Comparison of ENCODE assay signal across 15 cellular contexts in the genomic region with DNA sequence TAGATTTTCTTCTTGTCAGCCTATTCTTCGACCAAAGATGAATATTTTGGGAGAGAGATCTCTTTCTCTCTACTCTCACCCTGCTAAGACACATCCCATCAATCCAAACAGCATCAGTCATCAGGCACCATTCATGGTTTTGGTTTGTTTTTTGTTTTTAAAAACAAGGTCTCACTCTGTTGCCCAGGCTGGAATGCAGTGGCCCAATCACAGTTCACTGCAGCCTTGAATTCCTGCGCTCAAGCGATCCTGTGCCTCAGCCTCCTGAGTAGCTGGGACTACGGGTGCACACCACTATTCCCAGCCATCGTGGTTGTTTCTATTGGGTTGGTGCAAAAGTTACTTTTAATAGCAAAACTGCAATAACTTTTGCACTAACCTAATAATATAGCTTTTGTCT. TPM values are rescaled to one million over a fixed set of nuclear protein-coding genes. Genes with fewer than 3 reads are reported as not detected.
A peak's percentile ranks its signal among the peaks of the same experiment; 100 is the strongest.
DNase-seq lines count a peak whose midpoint lies in the region; ATAC-seq and TF ChIP-seq lines count a peak whose summit lies in the region.
"Had no signal": no experiment of that assay in that cellular context is flagged by ENCODE, and none has a peak within 500 bp of the region (broad histone marks: within the 10 kb centered on the region; RNA-seq: fewer than 3 reads in every experiment).

No MANE protein-coding gene starts in this region.

- no peak overlapping the region for H3K4me3 Mint-ChIP-seq in GM23338
- H3K4me3 Mint-ChIP-seq: CD14-positive monocyte; CD8-positive, alpha-beta T cell; H9 had no signal

- H3K4me2 ChIP-seq in GM23338 = no peak overlapping the region
- H3K4me2 ChIP-seq in Loucy (ENCODE audit: low read depth, low read length, poor library complexity, severe bottlenecking) = no peak overlapping the region
- H3K4me2 ChIP-seq in hepatocyte = no peak overlapping the region

- H3K4me3 ChIP-seq in GM23338 = no peak overlapping the region
- H3K4me3 ChIP-seq in Loucy (ENCODE audit: low read length, poor library complexity, severe bottlenecking) = no peak overlapping the region
- H3K4me3 ChIP-seq in hepatocyte = no peak overlapping the region
- H3K4me3 ChIP-seq: A549, GM23248, K562 had no signal

- no peaks in the 10 kb centered on the region for H3F3A ChIP-seq in GM23338 (replicated peaks; ENCODE audit: low read depth)
- H3F3A ChIP-seq in Loucy (ENCODE audit: low read depth) = no peaks in the 10 kb centered on the region

- H2AFZ ChIP-seq in GM23338 = 0 out of 2 replicates have a peak overlapping the region, but pooled peaks have one; percentile 48
- H2AFZ ChIP-seq in Loucy (ENCODE audit: low read length) = peak overlapping the region; percentile 46; the same call in 1 of the 2 replicates
- H2AFZ ChIP-seq in hepatocyte = no peak overlapping the region
- H2AFZ ChIP-seq: GM23248 had no signal

- TF ChIP-seq CTCF in GM23338 (conservative IDR thresholded peaks at IDR 0.05; ENCODE audit: low read depth in 2 of 2) = no peak
- no peak for TF ChIP-seq CTCF in Loucy (conservative IDR thresholded peaks at IDR 0.05; ENCODE audit: low read length)
- TF ChIP-seq CTCF in hepatocyte (IDR thresholded peaks at IDR 0.05; ENCODE audit: poor library complexity) = no peak

- no peaks in the 10 kb centered on the region for H3K36me3 Mint-ChIP-seq in GM23338 (ENCODE audit: low read depth)
- H3K36me3 Mint-ChIP-seq: CD14-positive monocyte; CD8-positive, alpha-beta T cell had no signal

- H3K9ac ChIP-seq in Loucy (ENCODE audit: low read depth, low read length, poor library complexity, severe bottlenecking) = no peak overlapping the region
- H3K9ac ChIP-seq: GM23248 had no signal

- H3K9me3 Mint-ChIP-seq in GM23338 = no peaks in the 10 kb centered on the region
- H3K9me3 Mint-ChIP-seq: CD14-positive monocyte; CD8-positive, alpha-beta T cell; H9 had no signal

- H3K27ac Mint-ChIP-seq in GM23338 = no peak overlapping the region
- H3K27ac Mint-ChIP-seq: CD14-positive monocyte; CD8-positive, alpha-beta T cell; H9 had no signal

- H3K36me3 ChIP-seq in GM23338 (ENCODE audit: insufficient read depth) = no peaks in the 10 kb centered on the region
- no peaks in the 10 kb centered on the region for H3K36me3 ChIP-seq in Loucy (ENCODE audit: insufficient read depth, low read length)
- H3K36me3 ChIP-seq in hepatocyte (replicated peaks; ENCODE audit: insufficient read depth, low read depth) = no peaks in the 10 kb centered on the region

- H3K79me2 ChIP-seq in GM23338 (replicated peaks; ENCODE audit: insufficient read depth) = no peaks in the 10 kb centered on the region
- no peaks in the 10 kb centered on the region for H3K79me2 ChIP-seq in Loucy (ENCODE audit: insufficient read depth, low read length)
- H3K79me2 ChIP-seq in hepatocyte = no peaks in the 10 kb centered on the region

- H3K9me3 ChIP-seq in Loucy (ENCODE audit: insufficient read depth, low read depth, low read length) = no peaks in the 10 kb centered on the region
- no peaks in the 10 kb centered on the region for H3K9me3 ChIP-seq in hepatocyte (ENCODE audit: low read depth)
- H3K9me3 ChIP-seq: A549 had no signal

- H3K27me3 Mint-ChIP-seq in GM23338 (ENCODE audit: insufficient read depth, low read depth, poor library complexity) = no peaks in the 10 kb centered on the region

- H3K4me1 Mint-ChIP-seq in GM23338 = no peaks in the 10 kb centered on the region
- H3K4me1 Mint-ChIP-seq: H9 had no signal

- no peaks in the 10 kb centered on the region for H3K4me1 ChIP-seq in GM23338 (ENCODE audit: insufficient read depth)
- peaks cover 6% of the 10 kb centered on the region for H3K4me1 ChIP-seq in Loucy (ENCODE audit: insufficient read depth, low read length, poor library complexity, severe bottlenecking)
- peaks cover 15% of the 10 kb centered on the region for H3K4me1 ChIP-seq in hepatocyte (ENCODE audit: insufficient read depth)
- H3K4me1 ChIP-seq: A549 had no signal

- 96% methylated on average over 5 of the region's 5 CpGs for WGBS in hepatocyte (ENCODE audit: low lambda C conversion rate, missing lambda C conversion rate)

- no peaks in the 10 kb centered on the region for H3K27me3 ChIP-seq in GM23338 (ENCODE audit: insufficient read depth)
- H3K27me3 ChIP-seq in Loucy (ENCODE audit: insufficient read depth, low read length, poor library complexity, severe bottlenecking) = no peaks in the 10 kb centered on the region
- no peaks in the 10 kb centered on the region for H3K27me3 ChIP-seq in hepatocyte

- ATAC-seq in GM23338 = no peak
- no peak for ATAC-seq in GM18873 (IDR thresholded peaks at IDR 0.05; ENCODE audit: low FRiP score, unreplicated experiment)
- ATAC-seq: A549; CD8-positive, alpha-beta T cell; K562 had no signal

- no peaks in the 10 kb centered on the region for H3K9me2 ChIP-seq in GM23338 (ENCODE audit: insufficient read depth)
- H3K9me2 ChIP-seq in Loucy (replicated peaks; ENCODE audit: low read depth, low read length) = no peaks in the 10 kb centered on the region
- H3K9me2 ChIP-seq in hepatocyte (replicated peaks; ENCODE audit: insufficient read depth) = no peaks in the 10 kb centered on the region

- DNase-seq in GM23338 (ENCODE audit: low spot score) (no peak), iris pigment epithelial cell (ENCODE audit: low read depth) (peak; percentile 30), renal cortical epithelial cell (ENCODE audit: low read depth) (peak; percentile 35), substantia nigra (lab: John Stamatoyannopoulos, UW) (no peak), hepatocyte (ENCODE audit: low spot score) (no peak)
- DNase-seq in stimulated activated CD4-positive, alpha-beta T cell treated with anti-CD3 and anti-CD28 coated beads, Interleukin-15, amount 100 ng/mL, for 24 hours = no peak
- DNase-seq: CD8-positive, alpha-beta T cell; COR-L47; GM23248; H9 had no signal

- H4K20me1 ChIP-seq in GM23338 (replicated peaks; ENCODE audit: insufficient read depth) (no peaks in the 10 kb centered on the region), Loucy (ENCODE audit: insufficient read depth, low read length, poor library complexity, severe bottlenecking) (no peaks in the 10 kb centered on the region), hepatocyte (ENCODE audit: insufficient read depth, poor library complexity, severe bottlenecking) (no peaks in the 10 kb centered on the region)

- no peak overlapping the region for H3K27ac ChIP-seq in GM23338 (ENCODE audit: low read depth)
- H3K27ac ChIP-seq in substantia nigra (ENCODE audit: low read depth, low read length, poor library complexity, severe bottlenecking) = no peak overlapping the region
- no peak overlapping the region for H3K27ac ChIP-seq in hepatocyte
- H3K27ac ChIP-seq: A549, GM23248 had no signal

TF ChIP-seq in GM23338, 12 proteins besides CTCF, POLR2A, EP300 and RAD21:
- TF ChIP-seq STAT1 (IDR thresholded peaks at IDR 0.05; ENCODE audit: unreplicated experiment) = no peak
- TF ChIP-seq JUNB (IDR thresholded peaks at IDR 0.05; ENCODE audit: unreplicated experiment) = no peak
- no peak for TF ChIP-seq EZH2 (IDR thresholded peaks at IDR 0.05; ENCODE audit: low read depth, unreplicated experiment)
- TF ChIP-seq, protein P1, sequence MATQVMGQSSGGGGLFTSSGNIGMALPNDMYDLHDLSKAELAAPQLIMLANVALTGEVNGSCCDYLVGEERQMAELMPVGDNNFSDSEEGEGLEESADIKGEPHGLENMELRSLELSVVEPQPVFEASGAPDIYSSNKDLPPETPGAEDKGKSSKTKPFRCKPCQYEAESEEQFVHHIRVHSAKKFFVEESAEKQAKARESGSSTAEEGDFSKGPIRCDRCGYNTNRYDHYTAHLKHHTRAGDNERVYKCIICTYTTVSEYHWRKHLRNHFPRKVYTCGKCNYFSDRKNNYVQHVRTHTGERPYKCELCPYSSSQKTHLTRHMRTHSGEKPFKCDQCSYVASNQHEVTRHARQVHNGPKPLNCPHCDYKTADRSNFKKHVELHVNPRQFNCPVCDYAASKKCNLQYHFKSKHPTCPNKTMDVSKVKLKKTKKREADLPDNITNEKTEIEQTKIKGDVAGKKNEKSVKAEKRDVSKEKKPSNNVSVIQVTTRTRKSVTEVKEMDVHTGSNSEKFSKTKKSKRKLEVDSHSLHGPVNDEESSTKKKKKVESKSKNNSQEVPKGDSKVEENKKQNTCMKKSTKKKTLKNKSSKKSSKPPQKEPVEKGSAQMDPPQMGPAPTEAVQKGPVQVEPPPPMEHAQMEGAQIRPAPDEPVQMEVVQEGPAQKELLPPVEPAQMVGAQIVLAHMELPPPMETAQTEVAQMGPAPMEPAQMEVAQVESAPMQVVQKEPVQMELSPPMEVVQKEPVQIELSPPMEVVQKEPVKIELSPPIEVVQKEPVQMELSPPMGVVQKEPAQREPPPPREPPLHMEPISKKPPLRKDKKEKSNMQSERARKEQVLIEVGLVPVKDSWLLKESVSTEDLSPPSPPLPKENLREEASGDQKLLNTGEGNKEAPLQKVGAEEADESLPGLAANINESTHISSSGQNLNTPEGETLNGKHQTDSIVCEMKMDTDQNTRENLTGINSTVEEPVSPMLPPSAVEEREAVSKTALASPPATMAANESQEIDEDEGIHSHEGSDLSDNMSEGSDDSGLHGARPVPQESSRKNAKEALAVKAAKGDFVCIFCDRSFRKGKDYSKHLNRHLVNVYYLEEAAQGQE (IDR thresholded peaks at IDR 0.05; ENCODE audit: unreplicated experiment) = no peak
- TF ChIP-seq NANOG (IDR thresholded peaks at IDR 0.05; ENCODE audit: borderline replicate concordance) = no peak

RNA-seq across cellular contexts. Expression of gene ITPR2, which starts 14.4 kb away (rescaled TPM):
- total RNA-seq in GM23338 (2014; rRNA removed; shearing (Covaris generic)) = 55.0 and 65.2 TPM in 2 replicates
- polyA plus RNA-seq in GM23338 (2016; fragmentation: Nextera tagmentation; extraction: Ambion mirVana) (38.4 and 44.5 TPM in 2 replicates), hepatocyte (22.0 and 36.7 TPM in 2 replicates)
- total RNA-seq in renal cortical epithelial cell (33.3 and 51.6 TPM in 2 replicates), hepatocyte (39.6 and 51.4 TPM in 2 replicates)

Comparison
In these comparisons a context has a peak if more than half of its experiments do, and no peak if none do; other contexts are left out.
1. DNase-seq: peak in iris pigment epithelial cell (single experiment) and renal cortical epithelial cell (single experiment); none in GM23338 (single experiment), substantia nigra (0 of 49), hepatocyte (single experiment) and stimulated activated CD4-positive, alpha-beta T cell treated with anti-CD3 and anti-CD28 coated beads, Interleukin-15, amount 100 ng/mL, for 24 hours (single experiment).